In the genomic region with DNA sequence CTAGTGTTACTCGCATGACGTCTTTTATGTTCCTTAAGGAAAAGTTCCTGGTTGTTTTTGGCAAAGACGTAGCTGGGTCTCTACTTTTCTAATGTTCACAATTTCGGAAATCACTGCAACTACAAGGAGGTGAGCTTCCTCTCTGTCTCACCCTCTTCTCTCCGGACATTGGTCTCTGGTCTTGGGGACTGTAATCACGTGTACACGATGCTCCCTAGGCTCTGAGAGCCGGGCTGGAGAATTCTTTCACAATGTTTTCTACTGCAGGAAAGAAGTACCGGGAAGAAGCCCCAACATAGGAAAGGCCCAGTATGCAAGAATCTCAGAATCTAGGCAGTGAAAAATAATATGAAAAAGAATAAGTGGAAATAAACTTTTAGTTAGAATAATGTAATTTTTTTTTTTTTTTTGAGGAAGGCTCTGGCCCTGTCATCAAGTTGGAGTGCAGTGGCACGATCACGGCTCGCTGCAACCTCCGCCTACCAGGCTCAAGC, we compare ENCODE assay signal across 9 cellular contexts. TPM values are rescaled to one million over a fixed set of nuclear protein-coding genes. Genes with fewer than 3 reads are reported as not detected.
A peak's percentile ranks its signal among the peaks of the same experiment; 100 is the strongest.
DNase-seq lines count a peak whose midpoint lies in the region; ATAC-seq, FAIRE-seq and TF ChIP-seq lines count a peak whose summit lies in the region.
"Had no signal": no experiment of that assay in that cellular context is flagged by ENCODE, and none has a peak within 500 bp of the region (broad histone marks: within the 10 kb centered on the region; RNA-seq: fewer than 3 reads in every experiment).

No MANE protein-coding gene starts in this region.

- TF ChIP-seq CTCF in Peyer's patch (IDR thresholded peaks at IDR 0.05) (no peak), endothelial cell of umbilical vein (IDR thresholded peaks at IDR 0.05; ENCODE audit: extremely low read depth in 1 of 2, insufficient read depth in 1 of 2, low read depth in 1 of 2, low read length in 2 of 2) (no peak), sigmoid colon (IDR thresholded peaks at IDR 0.05) (no peak)

- H3K27me3 Mint-ChIP-seq in activated T-cell treated with anti-CD3 and anti-CD28 coated beads, Interleukin-2, amount 50 U/mL, for 4 hours (ENCODE audit: low read depth): peaks cover 18% of the 10 kb centered on the region

- H3K4me2 ChIP-seq in endothelial cell of umbilical vein (ENCODE audit: insufficient read depth, low read length): peak overlapping the region; percentile 28

- H3K36me3 ChIP-seq in Peyer's patch (no peaks in the 10 kb centered on the region), endothelial cell of umbilical vein (ENCODE audit: control insufficient read depth in 2 of 2, extremely low read depth in 1 of 2, insufficient read depth in 2 of 2, low read length in 2 of 2) (no peaks in the 10 kb centered on the region), sigmoid colon (no peaks in the 10 kb centered on the region)

- TF ChIP-seq EP300 in sigmoid colon (IDR thresholded peaks at IDR 0.05): no peak

- H3K9me3 ChIP-seq in Peyer's patch (no peaks in the 10 kb centered on the region), endothelial cell of umbilical vein (replicated peaks; ENCODE audit: control insufficient read depth, insufficient read depth, low read length) (no peaks in the 10 kb centered on the region), sigmoid colon (no peaks in the 10 kb centered on the region)

- no peaks in the 10 kb centered on the region for H3K79me2 ChIP-seq in endothelial cell of umbilical vein (ENCODE audit: control insufficient read depth, insufficient read depth, low read length)

- CTCF ChIA-PET in endothelial cell of umbilical vein (lab: Charles Lee): interaction anchor here (1.1 to 3.8 kb wide), 5 partner anchors 13 to 209 kb away, joined by 4 to 11 read pairs (median 6); a partner anchor contains a TSS

- H3K4me1 ChIP-seq in Peyer's patch (peaks cover 0 to 13% (median 3%) of the 10 kb centered on the region in 4 donors), endothelial cell of umbilical vein (ENCODE audit: control insufficient read depth, extremely low read depth, insufficient read depth, low read length) (peaks cover 9% of the 10 kb centered on the region), sigmoid colon (peaks cover 0 to 30% (median 12%) of the 10 kb centered on the region in 4 donors)

- peak overlapping the region; percentile 86 for H2AFZ ChIP-seq in endothelial cell of umbilical vein (ENCODE audit: low read depth, low read length)

- peaks cover 32% of the 10 kb centered on the region for H3K4me1 Mint-ChIP-seq in activated T-cell treated with anti-CD3 and anti-CD28 coated beads, Interleukin-2, amount 50 U/mL, for 4 hours (ENCODE audit: low read depth)

- H3K27me3 ChIP-seq in Peyer's patch (no peaks in the 10 kb centered on the region), endothelial cell of umbilical vein (ENCODE audit: control insufficient read depth in 2 of 2, insufficient read depth in 2 of 2, low read length in 2 of 2) (no peaks in the 10 kb centered on the region), sigmoid colon (no peaks in the 10 kb centered on the region)

- H3K9me1 ChIP-seq in endothelial cell of umbilical vein (replicated peaks; ENCODE audit: control insufficient read depth, extremely low read depth, insufficient read depth, low read length): no peaks in the 10 kb centered on the region

- no peak for FAIRE-seq in endothelial cell of umbilical vein (lab: Jason Lieb, UNC)
- FAIRE-seq: colon had no signal

- no peak overlapping the region for H3K9ac ChIP-seq in endothelial cell of umbilical vein (replicated peaks; ENCODE audit: extremely low read depth, insufficient read depth, low read length)

- H3K4me3 Mint-ChIP-seq in activated T-cell treated with anti-CD3 and anti-CD28 coated beads, Interleukin-2, amount 50 U/mL, for 4 hours: peak overlapping the region; percentile 80

- no peak for DNase-seq in activated T-cell treated with anti-CD3 and anti-CD28 coated beads, Interleukin-2, amount 50 U/mL, for 4 hours
- DNase-seq in activated T-cell treated with anti-CD3 and anti-CD28 coated beads, Interleukin-2, amount 50 U/mL, for 48 hours: no peak
- DNase-seq in Peyer's patch (no peak), endothelial cell of umbilical vein (ENCODE audit: low read depth, low spot score) (no peak), sigmoid colon (no peak), hypothalamus (lab: John Stamatoyannopoulos, UW) (no peak)

- peaks cover 2% of the 10 kb centered on the region for H3K9me3 Mint-ChIP-seq in activated T-cell treated with anti-CD3 and anti-CD28 coated beads, Interleukin-2, amount 50 U/mL, for 4 hours

- H3K4me3 ChIP-seq in Peyer's patch (peak overlapping the region in 3 of 4 donors; percentile 23 to 58 (median 35)), endothelial cell of umbilical vein (replicated peaks in 1 of 3; ENCODE audit: insufficient read depth in 1 of 3, low read depth in 1 of 3, low read length in 3 of 3) (peak overlapping the region in 1 of 3 experiments; percentile 34), sigmoid colon (peak overlapping the region in 2 of 4 donors; percentile 24 to 29)

- no peaks in the 10 kb centered on the region for H3K36me3 Mint-ChIP-seq in activated T-cell treated with anti-CD3 and anti-CD28 coated beads, Interleukin-2, amount 50 U/mL, for 4 hours (ENCODE audit: insufficient read depth)

- POLR2A ChIA-PET in endothelial cell of umbilical vein (lab: Charles Lee): interaction anchor here (0.7 to 5.2 kb wide), 2 partner anchors 16 to 191 kb away, joined by 3 to 83 read pairs; no protein-coding TSS in a partner anchor

- 16 to 38% methylated on average over 13 of the region's 13 CpGs for WGBS in sigmoid colon, 2 donors

- dilution Hi-C loops in endothelial cell of umbilical vein (cut with MboI; ENCODE audit: extremely low pct_ligation_motif_present, low sequenced_read_pairs): no loop called here

- H3K27ac ChIP-seq in Peyer's patch (peak overlapping the region in 2 of 4 donors; percentile 96), endothelial cell of umbilical vein (ENCODE audit: insufficient read depth, low read depth, low read length) (no peak overlapping the region), sigmoid colon (peak overlapping the region; percentile 5 to 94 (median 92))

- TF ChIP-seq POLR2A in Peyer's patch (IDR thresholded peaks at IDR 0.05) (no peak), endothelial cell of umbilical vein (IDR thresholded peaks at IDR 0.05; ENCODE audit: low read depth, low read length) (no peak), sigmoid colon (IDR thresholded peaks at IDR 0.05) (no peak)

- intact Hi-C loops in endothelial cell of umbilical vein (cut with micrococcal nuclease) (no loop called here), sigmoid colon (cut with DNase I) (no loop called here)

- H4K20me1 ChIP-seq in endothelial cell of umbilical vein (replicated peaks; ENCODE audit: control insufficient read depth, extremely low read depth, insufficient read depth, low read length): no peaks in the 10 kb centered on the region

- BruUV-seq in endothelial cell of umbilical vein (replicated peaks; lab: Mats Ljungman, UMichigan): no TSS peak

- no peak for ATAC-seq in activated T-cell treated with anti-CD3 and anti-CD28 coated beads, Interleukin-2, amount 50 U/mL, for 4 hours
- ATAC-seq in GM19397 (IDR thresholded peaks at IDR 0.05; ENCODE audit: unreplicated experiment): no peak
- no peak for ATAC-seq in GM21528 (IDR thresholded peaks at IDR 0.05; ENCODE audit: low FRiP score, unreplicated experiment)

TF ChIP-seq in endothelial cell of umbilical vein, 7 proteins besides CTCF, POLR2A, EP300 and RAD21:
- no peak for TF ChIP-seq GATA2 (IDR thresholded peaks at IDR 0.05; ENCODE audit: insufficient read depth, insufficient read length, low read depth, low read length)
- no peak for TF ChIP-seq MYC (IDR thresholded peaks at IDR 0.05; ENCODE audit: low read depth, low read length)
- TF ChIP-seq FOS (IDR thresholded peaks at IDR 0.05; ENCODE audit: borderline replicate concordance, insufficient read depth, low read length): no peak
- TF ChIP-seq JUN (IDR thresholded peaks at IDR 0.05; ENCODE audit: borderline replicate concordance, insufficient read depth, insufficient read length, low read depth): no peak
- no peak for TF ChIP-seq EZH2 (IDR thresholded peaks at IDR 0.05; ENCODE audit: borderline replicate concordance, low read depth, low read length, severe bottlenecking)
- no peak for TF ChIP-seq POLR2AphosphoS5 (IDR thresholded peaks at IDR 0.05; ENCODE audit: insufficient read depth, low read depth, low read length)
- TF ChIP-seq, protein P1, sequence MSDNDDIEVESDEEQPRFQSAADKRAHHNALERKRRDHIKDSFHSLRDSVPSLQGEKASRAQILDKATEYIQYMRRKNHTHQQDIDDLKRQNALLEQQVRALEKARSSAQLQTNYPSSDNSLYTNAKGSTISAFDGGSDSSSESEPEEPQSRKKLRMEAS (IDR thresholded peaks at IDR 0.05; ENCODE audit: insufficient read depth, insufficient read length): no peak

RNA-seq across cellular contexts. Expression of a gene that starts 13.5 kb away (rescaled TPM):
- not detected for total RNA-seq in activated T-cell treated with anti-CD3 and anti-CD28 coated beads, Interleukin-2, amount 50 U/mL, for 4 hours
- total RNA-seq in Peyer's patch: not detected
- not detected in 2 replicates for total RNA-seq in endothelial cell of umbilical vein
- polyA plus RNA-seq in endothelial cell of umbilical vein: not detected in 2 replicates
- polyA plus RNA-seq in endothelial cell of umbilical vein (2011; cell fraction: cytosol; rRNA removed): not detected in 2 replicates
- polyA plus RNA-seq in endothelial cell of umbilical vein (2011; cell fraction: nucleus; rRNA removed): not detected in 2 replicates
- not detected in 2 replicates for polyA plus RNA-seq in endothelial cell of umbilical vein (2012)
- not detected in 2 replicates for polyA minus RNA-seq in endothelial cell of umbilical vein
- not detected for polyA minus RNA-seq in endothelial cell of umbilical vein (2011; cell fraction: cytosol; rRNA and poly(A)+ RNA removed)
- polyA minus RNA-seq in endothelial cell of umbilical vein (2011; cell fraction: nucleus; rRNA and poly(A)+ RNA removed): not detected in 2 replicates
- not detected for total RNA-seq in sigmoid colon
- polyA plus RNA-seq in sigmoid colon: not detected

RNA-seq across cellular contexts. Expression of a gene that starts 38.6 kb away (rescaled TPM):
- 10 to 100 TPM; 68.9 to 91.0 (median 83.7) TPM for total RNA-seq in activated T-cell treated with anti-CD3 and anti-CD28 coated beads, Interleukin-2, amount 50 U/mL, for 4 hours
- total RNA-seq in Peyer's patch: 1,000 to 10,000 TPM in 2 of 4 donors, 100 to 1,000 TPM in 2; 313 to 1,366 (median 694) TPM
- 7.6 and 9.1 TPM in 2 replicates for total RNA-seq in endothelial cell of umbilical vein
- 21.8 and 31.3 TPM in 2 replicates for polyA plus RNA-seq in endothelial cell of umbilical vein
- 15.1 and 18.3 TPM in 2 replicates for polyA plus RNA-seq in endothelial cell of umbilical vein (2011; cell fraction: cytosol; rRNA removed)
- 15.3 and 21.3 TPM in 2 replicates for polyA plus RNA-seq in endothelial cell of umbilical vein (2011; cell fraction: nucleus; rRNA removed)
- 14.7 and 22.5 TPM in 2 replicates for polyA plus RNA-seq in endothelial cell of umbilical vein (2012)
- polyA minus RNA-seq in endothelial cell of umbilical vein: 53.0 and 74.0 TPM in 2 replicates
- 125 TPM for polyA minus RNA-seq in endothelial cell of umbilical vein (2011; cell fraction: cytosol; rRNA and poly(A)+ RNA removed)
- 15.0 and 23.3 TPM in 2 replicates for polyA minus RNA-seq in endothelial cell of umbilical vein (2011; cell fraction: nucleus; rRNA and poly(A)+ RNA removed)
- total RNA-seq in sigmoid colon: 1,000 to 10,000 TPM; 1,623 to 4,609 (median 1,842) TPM
- polyA plus RNA-seq in sigmoid colon: 100 to 1,000 TPM; 326 to 783 (median 548) TPM
